ENCODE assay signal across 12 cellular contexts in the genomic region with DNA sequence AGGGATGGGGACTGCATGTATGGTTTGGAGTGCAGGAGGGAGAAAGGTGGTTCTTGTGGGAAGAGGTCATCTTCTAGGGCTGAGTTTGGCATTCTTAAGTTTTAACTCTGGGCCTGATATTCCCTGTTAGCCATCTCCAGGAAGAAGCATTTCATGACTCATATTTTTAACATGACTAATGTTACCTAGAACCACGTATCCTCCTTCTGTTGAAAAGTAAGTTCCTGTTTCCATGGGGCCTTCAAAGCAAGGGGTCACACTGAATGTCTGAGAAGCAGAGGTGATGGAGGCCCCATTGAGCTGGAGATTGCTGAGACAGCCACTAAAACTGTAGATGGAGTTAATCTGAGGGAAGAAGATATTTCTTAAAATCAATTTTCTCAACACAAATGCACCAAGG. TPM values are rescaled to one million over a fixed set of nuclear protein-coding genes. Genes with fewer than 3 reads are reported as not detected.
DNase-seq lines count a peak whose midpoint lies in the region; FAIRE-seq and TF ChIP-seq lines count a peak whose summit lies in the region.
"Had no signal": no experiment of that assay in that cellular context is flagged by ENCODE, and none has a peak within 500 bp of the region (broad histone marks: within the 10 kb centered on the region; RNA-seq: fewer than 3 reads in every experiment).

No MANE protein-coding gene starts in this region.

- H3K27ac Mint-ChIP-seq in T-helper 2 cell treated with Interferon-gamma antibody and Interleukin-4, amounts not matched to agents 5 μg/mL and 100 μg/mL, for 36 hours, result peak overlapping the region; percentile 65

- TF ChIP-seq POLR2A in NB4 (IDR thresholded peaks at IDR 0.05; ENCODE audit: extremely low read depth, insufficient read length), result no peak
- no peak for TF ChIP-seq POLR2A in sigmoid colon (IDR thresholded peaks at IDR 0.05)

- FAIRE-seq in bronchial epithelial cell (lab: Jason Lieb, UNC), result no peak

- no peak for TF ChIP-seq EP300 in sigmoid colon (IDR thresholded peaks at IDR 0.05)

- H3K4me1 ChIP-seq in sigmoid colon, result peaks cover 0 to 8% (median 6%) of the 10 kb centered on the region in 4 donors
- H3K4me1 ChIP-seq: colonic mucosa had no signal

- peaks cover 9% of the 10 kb centered on the region for H3K27me3 Mint-ChIP-seq in T-helper 2 cell treated with Interferon-gamma antibody and Interleukin-4, amounts not matched to agents 5 μg/mL and 100 μg/mL, for 36 hours (ENCODE audit: low read depth)

- H3K36me3 Mint-ChIP-seq in T-helper 2 cell treated with Interferon-gamma antibody and Interleukin-4, amounts not matched to agents 5 μg/mL and 100 μg/mL, for 36 hours (ENCODE audit: low read depth), result no peaks in the 10 kb centered on the region

- no peaks in the 10 kb centered on the region for H3K9me3 Mint-ChIP-seq in T-helper 2 cell treated with Interferon-gamma antibody and Interleukin-4, amounts not matched to agents 5 μg/mL and 100 μg/mL, for 36 hours

- no peaks in the 10 kb centered on the region for H3K36me3 ChIP-seq in bronchial epithelial cell (ENCODE audit: control insufficient read depth, insufficient read depth, low read length)
- H3K36me3 ChIP-seq in sigmoid colon, result peaks cover 46 to 100% (median 64%) of the 10 kb centered on the region in 4 donors
- H3K36me3 ChIP-seq: colonic mucosa had no signal

- peaks cover 16% of the 10 kb centered on the region for H3K4me1 Mint-ChIP-seq in T-helper 2 cell treated with Interferon-gamma antibody and Interleukin-4, amounts not matched to agents 5 μg/mL and 100 μg/mL, for 36 hours (ENCODE audit: low read depth)

- no peaks in the 10 kb centered on the region for H3K9me3 ChIP-seq in sigmoid colon
- H3K9me3 ChIP-seq: colonic mucosa, thyroid gland had no signal

- intact Hi-C loops in sigmoid colon (cut with DNase I), result no loop called here

- no peak overlapping the region for H3K4me3 Mint-ChIP-seq in T-helper 2 cell treated with Interferon-gamma antibody and Interleukin-4, amounts not matched to agents 5 μg/mL and 100 μg/mL, for 36 hours

- DNase-seq in T-helper 2 cell treated with Interferon-gamma antibody and Interleukin-4, amounts not matched to agents 5 μg/mL and 100 μg/mL, for 36 hours (ENCODE audit: low spot score), result no peak
- DNase-seq in T-helper 2 cell, result no peak
- peak; percentile 54 for DNase-seq in NB4 (ENCODE audit: low read depth)
- peak; percentile 85 for DNase-seq in bronchial epithelial cell (ENCODE audit: low read depth)
- no peak for DNase-seq in sigmoid colon
- DNase-seq in dedifferentiated amniotic fluid mesenchymal stem cell (ENCODE audit: extremely low spot score), result no peak
- DNase-seq in cerebellar nuclear complex (lab: John Stamatoyannopoulos, UW), result no peak
- DNase-seq in OCI-M2 (lab: John Stamatoyannopoulos, UW; ENCODE audit: unreplicated experiment), result no peak
- DNase-seq: activated CD8-positive, alpha-beta memory T cell treated with anti-CD3 and anti-CD28 coated beads, Interleukin-2, amount 50 U/mL, for 4 hours; colonic mucosa; NCI-H2081; thyroid gland had no signal

- H3K27ac ChIP-seq in sigmoid colon, result peak overlapping the region in 3 of 4 donors; percentile 17 to 44 (median 23)
- H3K27ac ChIP-seq: colonic mucosa, thyroid gland had no signal

- no peaks in the 10 kb centered on the region for H3K27me3 ChIP-seq in bronchial epithelial cell (ENCODE audit: control insufficient read depth, insufficient read depth, low read length)
- H3K27me3 ChIP-seq in sigmoid colon, result no peaks in the 10 kb centered on the region
- H3K27me3 ChIP-seq: colonic mucosa, thyroid gland had no signal

- H3K4me3 ChIP-seq in NB4 (ENCODE audit: low read depth, low read length), result no peak overlapping the region
- H3K4me3 ChIP-seq in bronchial epithelial cell (ENCODE audit: low read depth, low read length), result no peak overlapping the region
- no peak overlapping the region for H3K4me3 ChIP-seq in sigmoid colon
- H3K4me3 ChIP-seq: colonic mucosa, thyroid gland had no signal

- WGBS in sigmoid colon, 2 donors, result 59 to 78% methylated on average over 1 of the region's 1 CpG

- TF ChIP-seq CTCF in NB4 (IDR thresholded peaks at IDR 0.05; ENCODE audit: low read depth, low read length) (no peak), bronchial epithelial cell (IDR thresholded peaks at IDR 0.05; ENCODE audit: insufficient read depth, low read length, severe bottlenecking) (no peak), sigmoid colon (IDR thresholded peaks at IDR 0.05) (no peak)

RNA-seq across cellular contexts. Expression of gene FAM229B, which starts 30.2 kb away (rescaled TPM):
- 1.6 and 4.0 TPM in 2 replicates for total RNA-seq in bronchial epithelial cell
- total RNA-seq in sigmoid colon, result 10 to 100 TPM; 11.4 to 22.2 (median 16.6) TPM
- 1 to 10 TPM in 2 of 3 donors, under 1 TPM in 1; 0.46 to 7.8 (median 3.5) TPM for polyA plus RNA-seq in sigmoid colon

RNA-seq across cellular contexts. Expression of gene TUBE1, which starts 30.3 kb away (rescaled TPM):
- total RNA-seq in bronchial epithelial cell, result 33.4 and 41.1 TPM in 2 replicates
- 10 to 100 TPM; 32.5 to 65.2 (median 48.6) TPM for total RNA-seq in sigmoid colon
- 10 to 100 TPM in 1 of 3 donors, 1 to 10 TPM in 2; 7.6 to 10.2 (median 9.4) TPM for polyA plus RNA-seq in sigmoid colon

Comparison
In these comparisons a context has a peak if more than half of its experiments do, and no peak if none do; other contexts are left out.
1. DNase-seq: peak in NB4 (single experiment) and bronchial epithelial cell (single experiment); none in T-helper 2 cell treated with Interferon-gamma antibody and Interleukin-4, amounts not matched to agents 5 μg/mL and 100 μg/mL, for 36 hours (single experiment), T-helper 2 cell (0 of 5), sigmoid colon (single experiment), dedifferentiated amniotic fluid mesenchymal stem cell (single experiment), cerebellar nuclear complex (0 of 2) and OCI-M2 (single experiment).